Comparison of ENCODE assay signal across 15 cellular contexts in genomic region chr21:45013271-45013841, GRCh38.
DNase-seq lines count a peak whose midpoint lies in the region; ATAC-seq, FAIRE-seq and TF ChIP-seq lines count a peak whose summit lies in the region.
"Had no signal": no experiment of that assay in that cellular context is flagged by ENCODE, and none has a peak within 500 bp of the region (broad histone marks: within the 10 kb centered on the region; RNA-seq: fewer than 3 reads in every experiment).

No MANE protein-coding gene starts in this region.

- no peaks in the 10 kb centered on the region for H3K79me2 ChIP-seq in SK-N-SH (ENCODE audit: insufficient read depth)

- peak overlapping the region in 1 of 2 experiments; percentile 70; a peak in 2 of 4 replicates for H3K27ac ChIP-seq in SK-N-SH (ENCODE audit: low read depth in 2 of 2, low read length in 1 of 2)
- H3K27ac ChIP-seq: neutrophil had no signal

- no peak for TF ChIP-seq EP300 in SK-N-SH (IDR thresholded peaks at IDR 0.05; ENCODE audit: borderline replicate concordance in 1 of 2, low read depth in 1 of 2, low read length in 1 of 2)

- DNase-seq in H7 (peak; percentile 78), SK-N-SH (no peak), left ventricle myocardium superior (peak; percentile 19), sciatic nerve (ENCODE audit: low spot score) (peak; percentile 50), erythroblast (lab: John Stamatoyannopoulos, UW) (no peak), kidney glomerular epithelial cell (lab: John Stamatoyannopoulos, UW) (no peak), D721Med (ENCODE audit: insufficient read length, low spot score) (no peak)
- DNase-seq: activated CD4-positive, alpha-beta T cell treated with anti-CD3 and anti-CD28 coated beads, Interleukin-2, amount 50 U/mL, for 1 hour; activated effector memory CD4-positive, alpha-beta T cell treated with anti-CD3 and anti-CD28 coated beads, Interleukin-2, amount 50 U/mL, for 16 hours; islet precursor cell; NCI-H2081 treated with DMSO at 0.1 percent for 48 hours; stimulated activated naive CD4-positive, alpha-beta T cell treated with Interleukin-2 at 50 U/mL for 16 hours had no signal

- H3K9me2 ChIP-seq in SK-N-SH = no peaks in the 10 kb centered on the region

- H3F3A ChIP-seq in SK-N-SH (replicated peaks; ENCODE audit: insufficient read depth) = peaks cover 6% of the 10 kb centered on the region

- no peak overlapping the region for H2AFZ ChIP-seq in SK-N-SH (ENCODE audit: low read depth)

- H3K27me3 ChIP-seq in H7 (ENCODE audit: control insufficient read depth, insufficient read depth, low read length) (peaks cover 7% of the 10 kb centered on the region), SK-N-SH (ENCODE audit: insufficient read depth) (no peaks in the 10 kb centered on the region)

- no peak for TF ChIP-seq RAD21 in SK-N-SH (IDR thresholded peaks at IDR 0.05; ENCODE audit: low read length)

- intact Hi-C loops in left ventricle myocardium superior (cut with micrococcal nuclease) = no loop called here
- intact Hi-C loops in sciatic nerve (cut with DNase I) = no loop called here

- no peak for TF ChIP-seq POLR2A in erythroblast (IDR thresholded peaks at IDR 0.05; ENCODE audit: low read length)

- 0 out of 2 replicates have a peak, but pooled peaks cover 5% of the 10 kb centered on the region for H3K9me3 ChIP-seq in SK-N-SH
- H3K9me3 ChIP-seq: neutrophil had no signal

- no peak for FAIRE-seq in D721Med (lab: Jason Lieb, UNC)
- FAIRE-seq: colon had no signal

- WGBS in SK-N-SH (ENCODE audit: low lambda C conversion rate) = 94% methylated on average over 11 of the region's 19 CpGs

- no peak overlapping the region for H3K4me3 ChIP-seq in H7 (ENCODE audit: insufficient read depth, low read depth, low read length)
- no peak overlapping the region for H3K4me3 ChIP-seq in SK-N-SH (ENCODE audit: low read depth in 2 of 2, low read length in 1 of 2)

- no peak for ATAC-seq in left ventricle myocardium superior
- ATAC-seq in sciatic nerve = no peak
- no peak for ATAC-seq in HG03378 (IDR thresholded peaks at IDR 0.05; ENCODE audit: unreplicated experiment)

- H3K36me3 ChIP-seq in H7 (replicated peaks; ENCODE audit: control insufficient read depth, insufficient read depth, low read length) (no peaks in the 10 kb centered on the region), SK-N-SH (replicated peaks in 1 of 2; ENCODE audit: control insufficient read depth in 1 of 2, insufficient read depth in 2 of 2, low read length in 1 of 2) (no peaks in the 10 kb centered on the region)
- H3K36me3 ChIP-seq: neutrophil had no signal

- H3K4me1 ChIP-seq in SK-N-SH (ENCODE audit: control insufficient read depth in 1 of 2, insufficient read depth in 2 of 2, low read depth in 1 of 2, low read length in 1 of 2) = peaks cover 0 to 18% of the 10 kb centered on the region in 2 experiments; a peak in 3 of 4 replicates

- H3K4me2 ChIP-seq in SK-N-SH = peak overlapping the region; percentile 66

- 0 out of 2 replicates have a peak overlapping the region, but pooled peaks have one; percentile 45 for H3K9ac ChIP-seq in SK-N-SH

- CTCF ChIA-PET in SK-N-SH (lab: Yijun Ruan, JAX) = interaction anchor here (0.9 kb wide), 1 partner anchor 124 kb away, joined by 4 read pairs; no protein-coding TSS in a partner anchor

- TF ChIP-seq CTCF in SK-N-SH (IDR thresholded peaks at IDR 0.05) (no peak), D721Med (IDR thresholded peaks at IDR 0.05; ENCODE audit: insufficient read depth, missing control alignments) (no peak)

- H4K20me1 ChIP-seq in SK-N-SH (ENCODE audit: insufficient read depth) = no peaks in the 10 kb centered on the region

- POLR2A ChIA-PET in SK-N-SH (lab: Yijun Ruan, JAX) = no interaction called here

TF ChIP-seq in SK-N-SH, 30 proteins besides CTCF, POLR2A, EP300 and RAD21:
- TF ChIP-seq USF1 (IDR thresholded peaks at IDR 0.05; ENCODE audit: borderline replicate concordance, low read depth) (no peak), NFIC (IDR thresholded peaks at IDR 0.05; ENCODE audit: borderline replicate concordance) (no peak), MEF2A (IDR thresholded peaks at IDR 0.05; ENCODE audit: borderline replicate concordance, low read depth) (no peak), GABPA (IDR thresholded peaks at IDR 0.05; ENCODE audit: low read depth) (no peak), PBX3 (IDR thresholded peaks at IDR 0.05) (no peak), USF2 (IDR thresholded peaks at IDR 0.05; ENCODE audit: borderline replicate concordance, low read depth, low read length) (no peak), MAX (IDR thresholded peaks at IDR 0.05; ENCODE audit: low read depth) (no peak), YY1 (IDR thresholded peaks at IDR 0.05; ENCODE audit: low read depth) (no peak), GATA2 (CRISPR knock-in tag; IDR thresholded peaks at IDR 0.05) (no peak), EZH2phosphoT487 (IDR thresholded peaks at IDR 0.05; ENCODE audit: borderline replicate concordance, low read depth) (no peak)

Comparison
In these comparisons a context has a peak if more than half of its experiments do, and no peak if none do; other contexts are left out.
1. DNase-seq: peak in H7 (single experiment), left ventricle myocardium superior (single experiment) and sciatic nerve (single experiment); none in SK-N-SH (single experiment), erythroblast (0 of 2), kidney glomerular epithelial cell (single experiment) and D721Med (single experiment).